Comparison of ENCODE assay signal across 19 cellular contexts in the genomic region with DNA sequence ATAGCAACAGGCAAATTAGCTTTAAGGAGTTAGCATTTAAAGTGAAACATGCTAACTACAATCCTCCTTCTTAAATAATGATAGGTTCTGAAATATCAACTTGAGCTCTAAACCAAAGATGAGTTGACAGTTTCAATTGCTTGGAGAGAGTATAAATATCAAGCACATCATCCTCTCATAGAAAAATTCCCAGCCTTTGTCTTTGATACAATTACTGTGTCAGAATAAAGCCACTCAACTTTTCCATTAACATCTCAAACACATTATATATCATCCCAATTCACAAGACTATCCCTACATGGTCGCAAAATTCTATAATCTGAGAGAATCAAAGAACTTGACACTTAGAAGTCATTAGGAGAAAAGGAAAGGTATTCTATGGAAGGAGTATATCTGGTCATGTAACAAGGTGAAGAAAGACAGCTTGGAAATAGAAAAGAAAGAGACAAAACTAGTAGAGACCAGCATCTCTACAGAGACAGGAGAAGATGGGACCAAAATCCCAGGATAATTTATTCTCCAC.
A peak's percentile ranks its signal among the peaks of the same experiment; 100 is the strongest.
DNase-seq lines count a peak whose midpoint lies in the region; ATAC-seq, FAIRE-seq and TF ChIP-seq lines count a peak whose summit lies in the region.
"Had no signal": no experiment of that assay in that cellular context is flagged by ENCODE, and none has a peak within 500 bp of the region (broad histone marks: within the 10 kb centered on the region; RNA-seq: fewer than 3 reads in every experiment).

No MANE protein-coding gene starts in this region.

- no peak for ATAC-seq in right cardiac atrium
- ATAC-seq: GM12878, GM23338 had no signal

- TF ChIP-seq RAD21 in neural cell (conservative IDR thresholded peaks at IDR 0.05) = no peak

- H2AFZ ChIP-seq in MM.1S (ENCODE audit: low read length) (no peak overlapping the region), neural cell (ENCODE audit: low read depth, low read length) (no peak overlapping the region)
- H2AFZ ChIP-seq: GM23338 had no signal

- H3K27ac ChIP-seq in MM.1S (ENCODE audit: low read length) (no peak overlapping the region), neural cell (ENCODE audit: low read length) (peak overlapping the region; percentile 90), right cardiac atrium (ENCODE audit: low read length) (no peak overlapping the region)

- no peaks in the 10 kb centered on the region for H3K27me3 ChIP-seq in MM.1S (replicated peaks; ENCODE audit: insufficient read depth, low read length)
- H3K27me3 ChIP-seq in neural cell (ENCODE audit: insufficient read depth, low read depth, low read length) = no peaks in the 10 kb centered on the region
- no peaks in the 10 kb centered on the region for H3K27me3 ChIP-seq in right cardiac atrium (ENCODE audit: control insufficient read depth, insufficient read depth)

- intact Hi-C loops in right cardiac atrium (cut with DNase I) = no loop called here

- H3K36me3 ChIP-seq in MM.1S (replicated peaks; ENCODE audit: insufficient read depth, low read length) (no peaks in the 10 kb centered on the region), neural cell (ENCODE audit: insufficient read depth, low read length) (no peaks in the 10 kb centered on the region)
- H3K36me3 ChIP-seq: HAP-1 had no signal

- H3K79me2 ChIP-seq in MM.1S (ENCODE audit: low read length) (no peaks in the 10 kb centered on the region), neural cell (replicated peaks; ENCODE audit: insufficient read depth, low read length) (no peaks in the 10 kb centered on the region)

- H3K9ac ChIP-seq in MM.1S (ENCODE audit: low read length) (no peak overlapping the region), neural cell (ENCODE audit: low read length) (peak overlapping the region; percentile 30)

- 90% methylated on average over 1 of the region's 1 CpG for WGBS in right cardiac atrium

- peak; percentile 68 for FAIRE-seq in H54 (lab: Jason Lieb, UNC)
- FAIRE-seq: GM12878, GM19239 had no signal

- H3K4me1 ChIP-seq in MM.1S (ENCODE audit: low read length) = 0 out of 2 replicates have a peak, but pooled peaks cover 7% of the 10 kb centered on the region
- no peaks in the 10 kb centered on the region for H3K4me1 ChIP-seq in right cardiac atrium (ENCODE audit: control insufficient read depth, insufficient read depth, low read length)
- H3K4me1 ChIP-seq: HAP-1 had no signal

- H3K9me3 ChIP-seq in MM.1S (replicated peaks; ENCODE audit: insufficient read depth, low read length) (no peaks in the 10 kb centered on the region), neural cell (ENCODE audit: low read length) (no peaks in the 10 kb centered on the region), right cardiac atrium (ENCODE audit: control insufficient read depth, low read length) (no peaks in the 10 kb centered on the region)
- H3K9me3 ChIP-seq: HAP-1 had no signal

- TF ChIP-seq EP300 in neural cell (conservative IDR thresholded peaks at IDR 0.05; ENCODE audit: poor library complexity, severe bottlenecking) = peak; percentile 93

- no peak overlapping the region for H3K4me3 ChIP-seq in MM.1S (ENCODE audit: low read length)
- peak overlapping the region; percentile 1 for H3K4me3 ChIP-seq in neural cell (ENCODE audit: low read length)
- no peak overlapping the region for H3K4me3 ChIP-seq in right cardiac atrium (ENCODE audit: low read length)
- H3K4me3 ChIP-seq: GM12878, GM23338, HAP-1 had no signal

- no peak for TF ChIP-seq POLR2A in H54 (IDR thresholded peaks at IDR 0.05; ENCODE audit: low read depth, low read length)

- no peaks in the 10 kb centered on the region for H4K20me1 ChIP-seq in MM.1S (ENCODE audit: insufficient read depth, low read length)
- H4K20me1 ChIP-seq in neural cell (ENCODE audit: insufficient read depth) = no peaks in the 10 kb centered on the region

- H3F3A ChIP-seq in MM.1S (ENCODE audit: insufficient read depth, low read length) = no peaks in the 10 kb centered on the region
- H3F3A ChIP-seq in neural cell (ENCODE audit: insufficient read depth, low read length, poor library complexity, severe bottlenecking) = no peaks in the 10 kb centered on the region

- DNase-seq in H54 (ENCODE audit: insufficient read length, low spot score) (no peak), MM.1S (no peak), NCI-H2227 (lab: John Stamatoyannopoulos, UW; ENCODE audit: unreplicated experiment) (peak; percentile 38), right cardiac atrium (no peak), NCI-H774 (lab: John Stamatoyannopoulos, UW) (no peak), HK-2 (ENCODE audit: unreplicated experiment) (no peak)
- DNase-seq: C1 segment of cervical spinal cord; Calu3; CD4-positive, alpha-beta memory T cell; COR-L47; DMS79; EL; GDM1; HFFc6 had no signal

- peak overlapping the region; percentile 8; the same call in 1 of the 2 replicates for H3K4me2 ChIP-seq in MM.1S (ENCODE audit: low read depth, low read length)
- H3K4me2 ChIP-seq in neural cell (ENCODE audit: low read length) = peak overlapping the region; percentile 38
- H3K4me2 ChIP-seq: GM23338 had no signal

- TF ChIP-seq CTCF in MM.1S (IDR thresholded peaks at IDR 0.05; ENCODE audit: low read length) (no peak), neural cell (IDR thresholded peaks at IDR 0.05; ENCODE audit: poor library complexity, severe bottlenecking) (no peak)

- H3K9me2 ChIP-seq in MM.1S (replicated peaks; ENCODE audit: insufficient read depth, low read length) (no peaks in the 10 kb centered on the region), neural cell (ENCODE audit: insufficient read depth, low read length) (no peaks in the 10 kb centered on the region)

TF ChIP-seq in neural cell, 6 proteins besides CTCF, POLR2A, EP300 and RAD21:
- TF ChIP-seq SMC3 (conservative IDR thresholded peaks at IDR 0.05; ENCODE audit: poor library complexity) = no peak
- TF ChIP-seq, protein P1, sequence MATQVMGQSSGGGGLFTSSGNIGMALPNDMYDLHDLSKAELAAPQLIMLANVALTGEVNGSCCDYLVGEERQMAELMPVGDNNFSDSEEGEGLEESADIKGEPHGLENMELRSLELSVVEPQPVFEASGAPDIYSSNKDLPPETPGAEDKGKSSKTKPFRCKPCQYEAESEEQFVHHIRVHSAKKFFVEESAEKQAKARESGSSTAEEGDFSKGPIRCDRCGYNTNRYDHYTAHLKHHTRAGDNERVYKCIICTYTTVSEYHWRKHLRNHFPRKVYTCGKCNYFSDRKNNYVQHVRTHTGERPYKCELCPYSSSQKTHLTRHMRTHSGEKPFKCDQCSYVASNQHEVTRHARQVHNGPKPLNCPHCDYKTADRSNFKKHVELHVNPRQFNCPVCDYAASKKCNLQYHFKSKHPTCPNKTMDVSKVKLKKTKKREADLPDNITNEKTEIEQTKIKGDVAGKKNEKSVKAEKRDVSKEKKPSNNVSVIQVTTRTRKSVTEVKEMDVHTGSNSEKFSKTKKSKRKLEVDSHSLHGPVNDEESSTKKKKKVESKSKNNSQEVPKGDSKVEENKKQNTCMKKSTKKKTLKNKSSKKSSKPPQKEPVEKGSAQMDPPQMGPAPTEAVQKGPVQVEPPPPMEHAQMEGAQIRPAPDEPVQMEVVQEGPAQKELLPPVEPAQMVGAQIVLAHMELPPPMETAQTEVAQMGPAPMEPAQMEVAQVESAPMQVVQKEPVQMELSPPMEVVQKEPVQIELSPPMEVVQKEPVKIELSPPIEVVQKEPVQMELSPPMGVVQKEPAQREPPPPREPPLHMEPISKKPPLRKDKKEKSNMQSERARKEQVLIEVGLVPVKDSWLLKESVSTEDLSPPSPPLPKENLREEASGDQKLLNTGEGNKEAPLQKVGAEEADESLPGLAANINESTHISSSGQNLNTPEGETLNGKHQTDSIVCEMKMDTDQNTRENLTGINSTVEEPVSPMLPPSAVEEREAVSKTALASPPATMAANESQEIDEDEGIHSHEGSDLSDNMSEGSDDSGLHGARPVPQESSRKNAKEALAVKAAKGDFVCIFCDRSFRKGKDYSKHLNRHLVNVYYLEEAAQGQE (IDR thresholded peaks at IDR 0.05; ENCODE audit: borderline replicate concordance) = peak; percentile 99
- no peak for TF ChIP-seq MXI1 (conservative IDR thresholded peaks at IDR 0.05; ENCODE audit: poor library complexity, severe bottlenecking)
- TF ChIP-seq EZH2 (IDR thresholded peaks at IDR 0.05; ENCODE audit: borderline replicate concordance, insufficient read depth, low read length, poor library complexity, severe bottlenecking) = no peak
- no peak for TF ChIP-seq TAF1 (IDR thresholded peaks at IDR 0.05; ENCODE audit: low read depth)
- TF ChIP-seq POLR2AphosphoS5 (IDR thresholded peaks at IDR 0.05) = peak; percentile 44
